1 cellular context compared by ENCODE assay signal in genomic region chr1:204258213-204259115, GRCh38.
A peak's percentile ranks its signal among the peaks of the same experiment; 100 is the strongest.
TF ChIP-seq lines count a peak whose summit lies in the region.

No MANE protein-coding gene starts in this region.

TF ChIP-seq in HepG2, 621 proteins besides CTCF, POLR2A, EP300 and RAD21 (continued from another document):
- TF ChIP-seq ZBTB33 (CRISPR knock-in tag; IDR thresholded peaks at IDR 0.05) (peak; percentile 86), ZBTB21 (CRISPR knock-in tag; IDR thresholded peaks at IDR 0.05) (no peak), ZNF879 (CRISPR knock-in tag; IDR thresholded peaks at IDR 0.05) (no peak), ZNF317 (CRISPR knock-in tag; IDR thresholded peaks at IDR 0.05) (0 out of 2 replicates have a peak, but pooled peaks have one; percentile 33), CREM (IDR thresholded peaks at IDR 0.05) (no peak), CREM (CRISPR knock-in tag; IDR thresholded peaks at IDR 0.05) (no peak), ZNF768 (CRISPR knock-in tag; IDR thresholded peaks at IDR 0.05) (peak; percentile 16; the same call in 1 of the 2 replicates), HIVEP1 (CRISPR knock-in tag; IDR thresholded peaks at IDR 0.05) (0 out of 2 replicates have a peak, but pooled peaks have one; percentile 31), ZNF687 (CRISPR knock-in tag; IDR thresholded peaks at IDR 0.05) (peak; percentile 56), ZFY (CRISPR knock-in tag; IDR thresholded peaks at IDR 0.05) (peak; percentile 32; the same call in 1 of the 2 replicates), MED13 (CRISPR knock-in tag; IDR thresholded peaks at IDR 0.05) (no peak)
